Comparison of ENCODE assay signal across 25 cellular contexts in the genomic region with DNA sequence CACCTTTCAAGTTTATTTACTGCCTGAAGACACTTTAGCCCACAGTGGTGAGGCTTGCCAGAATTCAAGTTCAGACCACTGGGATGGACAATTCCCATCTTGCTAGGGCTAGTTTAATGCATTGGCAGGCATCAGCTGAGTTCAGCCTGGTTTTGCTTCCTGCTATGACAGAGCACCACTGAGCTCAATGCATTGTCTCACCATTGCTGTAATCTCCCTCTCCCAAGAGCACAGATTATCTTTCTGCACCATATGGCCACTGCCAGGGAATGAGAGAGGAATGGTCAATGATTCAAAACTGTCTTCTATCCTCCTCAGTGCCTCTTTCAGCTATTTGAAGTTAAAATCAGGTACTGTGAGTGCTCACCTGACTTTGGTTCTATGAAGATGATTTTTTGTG.
"Had no signal": no experiment of that assay in that cellular context is flagged by ENCODE, and none has a peak within 500 bp of the region (broad histone marks: within the 10 kb centered on the region; RNA-seq: fewer than 3 reads in every experiment).

No MANE protein-coding gene starts in this region.

- H3K9me3 ChIP-seq: prostate gland, right atrium auricular region, thyroid gland, vagina had no signal

- H3K4me3 ChIP-seq: hepatocyte, prostate gland, right atrium auricular region, smooth muscle cell, stomach, thyroid gland, vagina had no signal

- DNase-seq: cortex of kidney; effector memory CD8-positive, alpha-beta T cell; erythroblast; head of caudate nucleus; kidney; mesenchymal stem cell; midbrain; naive thymus-derived CD4-positive, alpha-beta T cell; nucleus accumbens; stimulated activated CD4-positive, alpha-beta T cell treated with anti-CD3 and anti-CD28 coated beads, Interleukin-12 subunit alpha, Interleukin-12 subunit beta, amount 100 ng/mL, for 4 hours; stimulated activated CD4-positive, alpha-beta T cell treated with anti-CD3 and anti-CD28 coated beads, Interleukin-1b, Interleukin-23, amount 100 ng/mL, for 48 hours; stimulated activated CD4-positive, alpha-beta T cell treated with anti-CD3 and anti-CD28 coated beads, Interleukin-4, amount 100 ng/mL, for 24 hours; stimulated activated naive CD4-positive, alpha-beta T cell treated with Interleukin-2 at 50 U/mL for 16 hours; stomach; thyroid gland; trophoblast cell had no signal

- H3K36me3 Mint-ChIP-seq: naive thymus-derived CD4-positive, alpha-beta T cell; stimulated activated effector memory CD8-positive, alpha-beta T cell treated with anti-CD3 and anti-CD28 coated beads, Interleukin-12 subunit alpha, Interleukin-12 subunit beta, amount 100 ng/mL, for 72 hours had no signal

- H3K36me3 ChIP-seq: prostate gland, right atrium auricular region, stomach, thyroid gland, vagina had no signal

- H3K4me1 Mint-ChIP-seq: naive thymus-derived CD4-positive, alpha-beta T cell; nephron; stimulated activated effector memory CD8-positive, alpha-beta T cell treated with anti-CD3 and anti-CD28 coated beads, Interleukin-12 subunit alpha, Interleukin-12 subunit beta, amount 100 ng/mL, for 72 hours had no signal

- H3K27ac ChIP-seq: hepatocyte, prostate gland, right atrium auricular region, stomach, thyroid gland, vagina had no signal

- H3K4me3 Mint-ChIP-seq: effector memory CD8-positive, alpha-beta T cell; naive thymus-derived CD4-positive, alpha-beta T cell; nephron; stimulated activated effector memory CD8-positive, alpha-beta T cell treated with anti-CD3 and anti-CD28 coated beads, Interleukin-12 subunit alpha, Interleukin-12 subunit beta, amount 100 ng/mL, for 72 hours had no signal

- ATAC-seq: effector memory CD8-positive, alpha-beta T cell; left lobe of liver; naive thymus-derived CD4-positive, alpha-beta T cell; sciatic nerve; stimulated activated effector memory CD8-positive, alpha-beta T cell treated with anti-CD3 and anti-CD28 coated beads, Interleukin-12 subunit alpha, Interleukin-12 subunit beta, amount 100 ng/mL, for 72 hours had no signal

- H3K27ac Mint-ChIP-seq: effector memory CD8-positive, alpha-beta T cell; nephron; stimulated activated effector memory CD8-positive, alpha-beta T cell treated with anti-CD3 and anti-CD28 coated beads, Interleukin-12 subunit alpha, Interleukin-12 subunit beta, amount 100 ng/mL, for 72 hours had no signal

- H3K27me3 ChIP-seq: hepatocyte, right atrium auricular region, stomach, thyroid gland, vagina had no signal

- H3K9me3 Mint-ChIP-seq: effector memory CD8-positive, alpha-beta T cell; stimulated activated effector memory CD8-positive, alpha-beta T cell treated with anti-CD3 and anti-CD28 coated beads, Interleukin-12 subunit alpha, Interleukin-12 subunit beta, amount 100 ng/mL, for 72 hours had no signal
